ENCODE assay signal across 12 cellular contexts in the genomic region with DNA sequence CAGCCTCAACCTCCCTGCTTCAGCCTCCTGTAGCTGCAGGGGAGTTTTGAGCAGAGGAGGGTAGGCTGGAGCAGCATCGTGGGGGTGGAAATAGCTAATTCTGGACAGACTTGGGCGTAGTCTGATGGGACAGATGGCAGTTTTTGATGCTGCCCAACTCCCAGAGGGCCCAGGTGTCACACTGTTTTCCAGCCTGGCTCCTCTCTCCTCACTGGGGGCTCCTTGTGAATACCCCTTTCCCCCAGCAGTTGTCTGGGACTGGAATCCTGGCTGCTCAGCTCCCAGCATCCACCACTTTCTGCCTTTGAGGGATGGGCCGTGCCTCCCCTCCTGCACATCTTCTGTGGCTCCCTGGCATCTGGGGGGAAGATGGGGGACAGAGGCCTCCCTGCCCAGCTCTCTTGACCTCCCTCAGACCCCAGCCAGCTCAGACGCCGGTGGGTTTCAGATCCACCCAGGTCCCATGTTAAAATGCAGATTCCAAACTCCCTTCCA. TPM values are rescaled to one million over a fixed set of nuclear protein-coding genes. Genes with fewer than 3 reads are reported as not detected.
DNase-seq lines count a peak whose midpoint lies in the region; ATAC-seq, FAIRE-seq and TF ChIP-seq lines count a peak whose summit lies in the region.
"Had no signal": no experiment of that assay in that cellular context is flagged by ENCODE, and none has a peak within 500 bp of the region (broad histone marks: within the 10 kb centered on the region; RNA-seq: fewer than 3 reads in every experiment).

No MANE protein-coding gene starts in this region.

- in situ Hi-C loops in K562 (cut with MboI): no loop called here

- no peak overlapping the region for H2BK15ac ChIP-seq in H9 (ENCODE audit: low read depth, low read length)

- H3K9me1 ChIP-seq in K562 (ENCODE audit: control insufficient read depth, insufficient read depth, low read length): peaks cover 8% of the 10 kb centered on the region

- FAIRE-seq in K562 (lab: Jason Lieb, UNC): no peak

- TF ChIP-seq EP300 in K562 (IDR thresholded peaks at IDR 0.05; ENCODE audit: low read length): no peak

- H3K56ac ChIP-seq in H9 (ENCODE audit: insufficient read length, low read depth, low read length): no peak overlapping the region

- no peak overlapping the region for H3T11ph ChIP-seq in H9 (ENCODE audit: low read length)

- ATAC-seq in K562 (no peak), HG03565 (IDR thresholded peaks at IDR 0.05; ENCODE audit: unreplicated experiment) (no peak), HG03354 (IDR thresholded peaks at IDR 0.05; ENCODE audit: poor library complexity, severe bottlenecking, unreplicated experiment) (no peak), HG03442 (IDR thresholded peaks at IDR 0.05; ENCODE audit: unreplicated experiment) (no peak)

- H3K4me2 ChIP-seq in BLaER1 (peak overlapping the region; percentile 90), H9 (ENCODE audit: insufficient read depth, insufficient read length, low read length) (no peak overlapping the region), K562 (ENCODE audit: insufficient read depth, low read length) (no peak overlapping the region)

- no CpG with 5 or more reads among the region's 5 CpGs for WGBS in H9 (ENCODE audit: extremely low coverage, insufficient read length, low lambda C conversion rate)
- WGBS in K562 (ENCODE audit: insufficient coverage, low coverage, missing lambda C conversion rate): 86% methylated on average over 5 of the region's 5 CpGs

- no peak overlapping the region for H4K5ac ChIP-seq in H9 (ENCODE audit: insufficient read length, low read depth, low read length)

- H3K4me3 Mint-ChIP-seq in H9: no peak overlapping the region
- no peak overlapping the region for H3K4me3 Mint-ChIP-seq in nephron progenitor cell
- H3K4me3 Mint-ChIP-seq: mesothelial cell of epicardium had no signal

- TF ChIP-seq RAD21 in K562 (CRISPR knock-in tag; conservative IDR thresholded peaks at IDR 0.05 in 1 of 2, IDR thresholded peaks at IDR 0.05 in 1 of 2): no peak

- no peak overlapping the region for H2BK120ac ChIP-seq in H9 (ENCODE audit: low read depth, low read length, poor library complexity, severe bottlenecking)

- H3K18ac ChIP-seq in H9 (ENCODE audit: insufficient read length, low read depth, low read length): no peak overlapping the region

- no peak overlapping the region for H2AFZ ChIP-seq in H9 (ENCODE audit: low read length)
- H2AFZ ChIP-seq in K562 (ENCODE audit: low read depth, low read length): no peak overlapping the region

- peak; percentile 26 for DNase-seq in H9
- no peak for DNase-seq in K562 (ENCODE audit: extremely low read depth in 1 of 4, low spot score in 3 of 4)
- DNase-seq in nephron progenitor cell: no peak
- DNase-seq in NCI-H1105 treated with DMSO at 0.1 percent for 48 hours (lab: John Stamatoyannopoulos, UW): no peak
- DNase-seq: HCEC 1CT, Karpas-422 had no signal

- H2BK5ac ChIP-seq in H9 (ENCODE audit: insufficient read length, low read length): no peak overlapping the region

- H3K36me3 Mint-ChIP-seq in H9 (ENCODE audit: insufficient read depth in 1 of 3, low read depth in 3 of 3): peaks cover 0 to 14% (median 11%) of the 10 kb centered on the region in 3 experiments; a peak in 6 of 7 replicates
- H3K36me3 Mint-ChIP-seq in nephron progenitor cell (ENCODE audit: low read depth): peaks cover 23% of the 10 kb centered on the region

- no peak overlapping the region for H3K23ac ChIP-seq in H9 (ENCODE audit: insufficient read length, low read depth, low read length)

- peaks cover 45% of the 10 kb centered on the region for H3K36me3 ChIP-seq in BLaER1
- peaks cover 80% of the 10 kb centered on the region; the same call in 2 of the 3 replicates for H3K36me3 ChIP-seq in K562 (ENCODE audit: control insufficient read depth, insufficient read depth, low read length)

- no peak overlapping the region for H3K14ac ChIP-seq in H9 (ENCODE audit: insufficient read depth, low read length)

- TF ChIP-seq POLR2A in K562 (conservative IDR thresholded peaks at IDR 0.05): 0 out of 2 replicates have a peak, but pooled peaks have one; percentile 5

- H3K4ac ChIP-seq in H9 (ENCODE audit: low read depth, low read length): no peak overlapping the region

- H2BK20ac ChIP-seq in H9 (ENCODE audit: low read depth, low read length, poor library complexity, severe bottlenecking): no peak overlapping the region

- no peak overlapping the region for H4K91ac ChIP-seq in H9 (ENCODE audit: insufficient read length, low read depth, low read length)

- peak overlapping the region in 1 of 3 experiments; percentile 15; a peak in 1 of 7 replicates for H3K27ac Mint-ChIP-seq in H9
- peak overlapping the region; percentile 82 for H3K27ac Mint-ChIP-seq in nephron progenitor cell

- intact Hi-C loops in K562 (cut with micrococcal nuclease): no loop called here

- no peaks in the 10 kb centered on the region for H3K79me1 ChIP-seq in H9 (ENCODE audit: insufficient read depth, low read depth, low read length, poor library complexity, severe bottlenecking)

- POLR2A ChIA-PET in K562 (lab: Yijun Ruan, JAX): no interaction called here

- H3K27ac ChIP-seq in BLaER1: 0 out of 2 replicates have a peak overlapping the region, but pooled peaks have one; percentile 20
- no peak overlapping the region for H3K27ac ChIP-seq in H9 (ENCODE audit: insufficient read length, low read depth, low read length)
- H3K27ac ChIP-seq in K562 (ENCODE audit: extremely low read depth, low read depth, low read length): peak overlapping the region; percentile 36; the same call in 1 of the 3 replicates
- H3K27ac ChIP-seq: VCaP had no signal

- H3K23me2 ChIP-seq in H9 (ENCODE audit: insufficient read length, low read depth, low read length, poor library complexity, severe bottlenecking): no peaks in the 10 kb centered on the region

- peak overlapping the region; percentile 31; the same call in 1 of the 2 replicates for H3K9ac ChIP-seq in BLaER1
- no peak overlapping the region for H3K9ac ChIP-seq in H9 (ENCODE audit: extremely low read depth, insufficient read length, low read length)
- H3K9ac ChIP-seq in K562 (ENCODE audit: insufficient read depth in 1 of 2, low read depth in 2 of 2, low read length in 2 of 2): peak overlapping the region in 1 of 2 experiments; percentile 14; a peak in 1 of 4 replicates

- CTCF ChIA-PET in K562 (lab: Yijun Ruan, JAX; ENCODE audit: low intra/inter-chr PET ratio): no interaction called here

- H3K9me3 ChIP-seq in BLaER1 (no peaks in the 10 kb centered on the region), H9 (ENCODE audit: control insufficient read depth, low read depth, low read length) (no peaks in the 10 kb centered on the region), K562 (replicated peaks; ENCODE audit: control insufficient read depth, insufficient read depth, low read depth, low read length) (no peaks in the 10 kb centered on the region)

- H2BK12ac ChIP-seq in H9 (ENCODE audit: insufficient read length, low read depth, low read length): no peak overlapping the region

- no peaks in the 10 kb centered on the region; the same call in 1 of the 2 replicates for H3K27me3 Mint-ChIP-seq in H9 (ENCODE audit: low read depth)
- no peaks in the 10 kb centered on the region for H3K27me3 Mint-ChIP-seq in nephron progenitor cell (ENCODE audit: low read depth, poor library complexity)

- peaks cover 100% of the 10 kb centered on the region for H3K4me1 ChIP-seq in BLaER1
- H3K4me1 ChIP-seq in H9 (ENCODE audit: insufficient read depth, low read length): peaks cover 9% of the 10 kb centered on the region; the same call in 1 of the 2 replicates
- peaks cover 16 to 44% of the 10 kb centered on the region in 2 experiments for H3K4me1 ChIP-seq in K562 (replicated peaks in 1 of 2; ENCODE audit: control insufficient read depth in 2 of 2, insufficient read depth in 2 of 2, low read length in 2 of 2)

- no peaks in the 10 kb centered on the region for H3K27me3 ChIP-seq in BLaER1
- H3K27me3 ChIP-seq in H9 (ENCODE audit: insufficient read depth, low read length): no peaks in the 10 kb centered on the region
- no peaks in the 10 kb centered on the region for H3K27me3 ChIP-seq in K562 (ENCODE audit: control insufficient read depth in 2 of 2, insufficient read depth in 2 of 2, low read length in 2 of 2)

- no TSS peak for BruUV-seq in K562 (replicated peaks; lab: Mats Ljungman, UMichigan)

- peaks cover 100% of the 10 kb centered on the region for H4K20me1 ChIP-seq in BLaER1
- no peaks in the 10 kb centered on the region for H4K20me1 ChIP-seq in H9 (ENCODE audit: control insufficient read depth, insufficient read depth, insufficient read length)
- H4K20me1 ChIP-seq in K562 (replicated peaks; ENCODE audit: control insufficient read depth, insufficient read depth, low read length): peaks cover 60% of the 10 kb centered on the region

- H3K79me2 ChIP-seq in H9 (ENCODE audit: insufficient read depth, low read length): peaks cover 14% of the 10 kb centered on the region; the same call in 1 of the 2 replicates
- peaks cover 93% of the 10 kb centered on the region for H3K79me2 ChIP-seq in K562 (ENCODE audit: control insufficient read depth, insufficient read depth, low read length)

- no peak overlapping the region for H4K8ac ChIP-seq in H9 (replicated peaks; ENCODE audit: insufficient read length, low read depth, low read length)

- H3K9me3 Mint-ChIP-seq in H9 (no peaks in the 10 kb centered on the region), nephron progenitor cell (no peaks in the 10 kb centered on the region)
- H3K9me3 Mint-ChIP-seq: mesothelial cell of epicardium had no signal

- H3K4me1 Mint-ChIP-seq in H9 (peaks cover 41 to 45% of the 10 kb centered on the region in 2 experiments), nephron progenitor cell (peaks cover 41% of the 10 kb centered on the region)

- H2AK5ac ChIP-seq in H9 (ENCODE audit: insufficient read length, low read length): no peak overlapping the region

- TF ChIP-seq CTCF in H9 (conservative IDR thresholded peaks at IDR 0.05): no peak
- no peak for TF ChIP-seq CTCF in K562 (IDR thresholded peaks at IDR 0.05 in 2 of 3, conservative IDR thresholded peaks at IDR 0.05 in 1 of 3; ENCODE audit: insufficient read depth in 2 of 3, low read depth in 1 of 3, low read length in 3 of 3)
- no peak for TF ChIP-seq CTCF in nephron progenitor cell (IDR thresholded peaks at IDR 0.05)

- H3K4me3 ChIP-seq in BLaER1 (no peak overlapping the region), K562 (no peak overlapping the region)

RNA-seq across cellular contexts. Expression of a gene that starts 34.0 kb away (rescaled TPM):
- total RNA-seq in H9 (2021): 37.9 and 40.3 TPM in 2 replicates
- total RNA-seq in K562 (2011; cell fraction: chromatin; rRNA removed; ENCODE audit: low replicate concordance): 50.2 and 69.6 TPM in 2 replicates
- total RNA-seq in K562 (2011; cell fraction: nucleolus; rRNA removed): 38.4 and 40.4 TPM in 2 replicates
- total RNA-seq in K562 (2011; cell fraction: nucleoplasm; rRNA removed): 52.1 and 86.9 TPM in 2 replicates
- 46.7 and 52.0 TPM in 2 replicates for total RNA-seq in K562 (2014; rRNA removed)
- total RNA-seq in K562 (2014; rRNA removed; fragmentation: Illumina TruSeq; extraction: Trizol): 37.4 and 46.7 TPM in 2 replicates
- total RNA-seq in K562 (2015; rRNA removed; fragmentation: Illumina TruSeq; extraction: Trizol): 22.9 and 23.4 TPM in 2 replicates
- 63.8 and 75.3 TPM in 2 replicates for total RNA-seq in K562 (2021)
- 28.2 and 32.5 TPM in 2 replicates for polyA plus RNA-seq in K562 (2011; rRNA removed)
- polyA plus RNA-seq in K562 (2011; cell fraction: cytosol; rRNA removed): 33.3 and 57.9 TPM in 2 replicates
- polyA plus RNA-seq in K562 (2011; cell fraction: nucleus; rRNA removed): 25.5 and 39.5 TPM in 2 replicates
- polyA plus RNA-seq in K562 (2012): 29.2 and 33.2 TPM in 2 replicates
- 59.9 and 64.4 TPM in 2 replicates for polyA plus RNA-seq in K562 (2014; fragmentation: Illumina TruSeq; extraction: Trizol)
- polyA plus RNA-seq in K562 (2014; fragmentation: Nextera tagmentation; extraction: Ambion mirVana): 10 to 100 TPM; 10.8 to 14.3 TPM
- polyA plus RNA-seq in K562 (2014; rRNA removed): 38.6 and 41.3 TPM in 2 replicates
- polyA minus RNA-seq in K562 (2011; rRNA and poly(A)+ RNA removed): 22.2 and 28.8 TPM in 2 replicates
- polyA minus RNA-seq in K562 (2011; cell fraction: cytosol; rRNA and poly(A)+ RNA removed): 40.8 and 46.0 TPM in 2 replicates
- 10.2 and 14.4 TPM in 2 replicates for polyA minus RNA-seq in K562 (2011; cell fraction: nucleus; rRNA and poly(A)+ RNA removed)
